Comparison of ENCODE assay signal across 12 cellular contexts in the genomic region with DNA sequence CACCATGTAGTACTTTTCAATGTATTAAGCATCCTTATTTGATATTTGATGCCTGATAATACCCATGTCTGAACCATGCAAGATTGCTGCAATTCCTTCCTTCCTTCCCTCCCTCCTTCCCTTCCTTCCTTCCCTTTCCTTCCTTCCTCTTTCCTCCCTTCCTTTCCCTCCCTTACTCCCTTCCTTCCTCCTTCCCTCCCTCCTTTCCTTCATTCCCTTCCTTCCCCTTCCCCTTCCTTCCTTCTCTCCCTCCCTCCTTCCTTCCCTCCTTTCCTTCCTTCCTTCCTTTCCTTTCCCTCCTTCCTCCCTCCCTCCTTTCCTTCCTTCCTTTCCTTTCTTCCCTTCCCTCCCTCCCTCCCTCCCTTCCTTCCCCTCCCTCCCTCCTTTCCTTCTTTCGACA. TPM values are rescaled to one million over a fixed set of nuclear protein-coding genes. Genes with fewer than 3 reads are reported as not detected.
"Had no signal": no experiment of that assay in that cellular context is flagged by ENCODE, and none has a peak within 500 bp of the region (broad histone marks: within the 10 kb centered on the region; RNA-seq: fewer than 3 reads in every experiment).

No MANE protein-coding gene starts in this region.

- H3K36me3 ChIP-seq: HAP-1 had no signal

- H3K27ac ChIP-seq: GM23248 had no signal

- H3K4me2 ChIP-seq: GM23338 had no signal

- FAIRE-seq: H1, H54 had no signal

- DNase-seq: GM23248, GOT3, H7, H9, HCEC 1CT, HFFc6 had no signal

- H3K4me3 ChIP-seq: GM23248, GM23338, HAP-1 had no signal

- H2AFZ ChIP-seq: GM23248, GM23338 had no signal

- H3K9me3 ChIP-seq: HAP-1 had no signal

- H3K9ac ChIP-seq: GM23248 had no signal

- H3K4me1 ChIP-seq: HAP-1 had no signal

- ATAC-seq: GM23338, HCT116 had no signal

RNA-seq across cellular contexts. Expression of a gene that starts 29.7 kb away (rescaled TPM):
- total RNA-seq: GM23248 had no signal

RNA-seq across cellular contexts. Expression of a gene that starts 33.7 kb away (rescaled TPM):
- total RNA-seq: H4 had no signal
- polyA plus RNA-seq: GM23248, GM23338 had no signal

RNA-seq across cellular contexts. Expression of a gene that starts 54.8 kb away (rescaled TPM):
- total RNA-seq: GM23248, GM23338, H4, H7, HFFc6 had no signal
- polyA plus RNA-seq: GM23248 had no signal
